Comparison of ENCODE assay signal across 11 cellular contexts in genomic region chr2:11389551-11390528, GRCh38. TPM values are rescaled to one million over a fixed set of nuclear protein-coding genes. Genes with fewer than 3 reads are reported as not detected.
DNase-seq lines count a peak whose midpoint lies in the region; ATAC-seq, FAIRE-seq and TF ChIP-seq lines count a peak whose summit lies in the region.
"Had no signal": no experiment of that assay in that cellular context is flagged by ENCODE, and none has a peak within 500 bp of the region (broad histone marks: within the 10 kb centered on the region; RNA-seq: fewer than 3 reads in every experiment).

No MANE protein-coding gene starts in this region.

- H3K36me3 ChIP-seq in mammary epithelial cell (ENCODE audit: insufficient read depth, low read length), result no peaks in the 10 kb centered on the region
- no peaks in the 10 kb centered on the region for H3K36me3 ChIP-seq in kidney epithelial cell (ENCODE audit: control insufficient read depth, insufficient read depth, low read length)
- no peaks in the 10 kb centered on the region for H3K36me3 ChIP-seq in effector memory CD4-positive, alpha-beta T cell (ENCODE audit: control insufficient read depth, insufficient read depth, low read length)

- peak; percentile 88 for DNase-seq in LNCaP clone FGC (ENCODE audit: low read depth)
- DNase-seq in mammary epithelial cell, result peak; percentile 41
- peak; percentile 92 for DNase-seq in kidney epithelial cell (ENCODE audit: low read depth)
- DNase-seq in smooth muscle cell of the brain vasculature (ENCODE audit: low read depth, low spot score), result peak; percentile 89
- DNase-seq in NCI-H2081 (lab: John Stamatoyannopoulos, UW), result no peak
- no peak for DNase-seq in effector memory CD4-positive, alpha-beta T cell
- DNase-seq in D721Med (ENCODE audit: insufficient read length, low spot score), result no peak
- DNase-seq: activated T-cell treated with anti-CD3 and anti-CD28 coated beads for 4 hours; effector CD8-positive, alpha-beta T cell; NCI-H526 had no signal

- no peak overlapping the region for H3K27ac ChIP-seq in mammary epithelial cell (ENCODE audit: insufficient read depth, low read depth, low read length)
- H3K27ac ChIP-seq in effector memory CD4-positive, alpha-beta T cell (ENCODE audit: insufficient read depth, low read length, poor library complexity, severe bottlenecking), result no peak overlapping the region

- H2AFZ ChIP-seq in mammary epithelial cell (ENCODE audit: low read depth, low read length), result no peak overlapping the region

- no TSS peak for BruUV-seq in mammary epithelial cell (replicated peaks; lab: Mats Ljungman, UMichigan)

- 88% methylated on average over 18 of the region's 20 CpGs for WGBS in mammary epithelial cell (ENCODE audit: low coverage, missing lambda C conversion rate)

- no peaks in the 10 kb centered on the region for H3K79me2 ChIP-seq in mammary epithelial cell (ENCODE audit: insufficient read depth, low read length)

- H3K4me2 ChIP-seq in mammary epithelial cell (ENCODE audit: insufficient read depth, low read depth, low read length), result no peak overlapping the region

- H3K27me3 ChIP-seq in mammary epithelial cell (ENCODE audit: insufficient read depth, low read length) (no peaks in the 10 kb centered on the region), kidney epithelial cell (ENCODE audit: control insufficient read depth, insufficient read depth, low read length) (no peaks in the 10 kb centered on the region)
- H3K27me3 ChIP-seq in effector memory CD4-positive, alpha-beta T cell (replicated peaks; ENCODE audit: control insufficient read depth, insufficient read depth, low read length, poor library complexity, severe bottlenecking), result no peaks in the 10 kb centered on the region

- H3K9me3 ChIP-seq in mammary epithelial cell (replicated peaks; ENCODE audit: insufficient read depth, low read length), result no peaks in the 10 kb centered on the region
- H3K9me3 ChIP-seq in effector memory CD4-positive, alpha-beta T cell (ENCODE audit: control insufficient read depth, low read length), result no peaks in the 10 kb centered on the region

- no peak for TF ChIP-seq CTCF in LNCaP clone FGC (IDR thresholded peaks at IDR 0.05; ENCODE audit: control insufficient read depth, extremely low read depth, insufficient read depth)
- TF ChIP-seq CTCF in mammary epithelial cell (conservative IDR thresholded peaks at IDR 0.05 in 1 of 2, IDR thresholded peaks at IDR 0.05 in 1 of 2; ENCODE audit: extremely low read depth in 1 of 2, insufficient read depth in 1 of 2, low read depth in 1 of 2, low read length in 2 of 2), result no peak
- no peak for TF ChIP-seq CTCF in kidney epithelial cell (IDR thresholded peaks at IDR 0.05; ENCODE audit: insufficient read depth, low read length, poor library complexity, severe bottlenecking)
- no peak for TF ChIP-seq CTCF in D721Med (IDR thresholded peaks at IDR 0.05; ENCODE audit: insufficient read depth, missing control alignments)

- ATAC-seq in GM18858 (IDR thresholded peaks at IDR 0.05; ENCODE audit: unreplicated experiment), result no peak

- no peak overlapping the region for H3K9ac ChIP-seq in mammary epithelial cell (ENCODE audit: insufficient read depth, low read length)

- CTCF ChIA-PET in mammary epithelial cell (lab: Charles Lee; ENCODE audit: low non-redundant PET), result no interaction called here

- dilution Hi-C loops in mammary epithelial cell (cut with HindIII; ENCODE audit: low sequenced_read_pairs), result no loop called here

- H3K4me3 ChIP-seq in LNCaP clone FGC (ENCODE audit: low read depth, low read length) (no peak overlapping the region), mammary epithelial cell (replicated peaks in 1 of 3; ENCODE audit: insufficient read depth in 1 of 3, low read depth in 2 of 3, low read length in 3 of 3) (no peak overlapping the region), kidney epithelial cell (ENCODE audit: low read depth, low read length) (no peak overlapping the region)
- H3K4me3 ChIP-seq in effector memory CD4-positive, alpha-beta T cell (ENCODE audit: insufficient read depth, low read depth, low read length, poor library complexity, severe bottlenecking), result no peak overlapping the region

- no peaks in the 10 kb centered on the region for H4K20me1 ChIP-seq in mammary epithelial cell (ENCODE audit: insufficient read depth, low read length)

- intact Hi-C loops in mammary epithelial cell (cut with micrococcal nuclease), result no loop called here

- FAIRE-seq in D721Med (lab: Jason Lieb, UNC), result no peak

- in situ Hi-C loops in mammary epithelial cell (cut with MboI; ENCODE audit: low sequenced_read_pairs in 2 of 2), result no loop called here

- H3K4me1 ChIP-seq in mammary epithelial cell (ENCODE audit: insufficient read depth, low read length), result peaks cover 16% of the 10 kb centered on the region
- H3K4me1 ChIP-seq in effector memory CD4-positive, alpha-beta T cell (ENCODE audit: control insufficient read depth, insufficient read depth, low read length, poor library complexity, severe bottlenecking), result no peaks in the 10 kb centered on the region

RNA-seq across cellular contexts. Expression of gene ROCK2, which starts 45.4 kb away (rescaled TPM):
- total RNA-seq in mammary epithelial cell (10 to 100 TPM; 38.6 to 44.0 TPM), kidney epithelial cell (26.4 and 30.9 TPM in 2 replicates)
- 5.8 TPM for polyA plus RNA-seq in mammary epithelial cell
- polyA minus RNA-seq in mammary epithelial cell, result 15.2 TPM

Comparison
In these comparisons a context has a peak if more than half of its experiments do, and no peak if none do; other contexts are left out.
1. DNase-seq: peak in LNCaP clone FGC (single experiment), mammary epithelial cell (single experiment), kidney epithelial cell (single experiment) and smooth muscle cell of the brain vasculature (single experiment); none in NCI-H2081 (0 of 2), effector memory CD4-positive, alpha-beta T cell (0 of 3) and D721Med (single experiment).